In the genomic region with DNA sequence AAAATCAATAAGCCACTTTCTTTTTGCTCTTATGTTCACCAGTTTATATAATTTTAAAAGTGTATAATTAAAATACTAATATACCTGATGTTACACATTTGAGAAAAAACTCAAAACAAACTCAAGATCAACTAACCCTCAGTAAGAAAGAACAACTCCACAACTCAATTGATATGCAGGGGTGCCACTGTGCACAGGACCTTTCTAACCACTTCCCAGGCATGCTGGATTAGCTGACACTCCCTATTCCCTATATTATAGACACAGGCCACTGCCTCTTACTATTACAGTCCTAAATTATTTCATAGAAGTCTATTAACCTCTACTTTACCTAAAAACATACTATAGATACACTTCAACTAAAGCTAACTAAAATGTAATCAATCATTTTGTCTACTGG, we compare ENCODE assay signal across 1 cellular context.
TF ChIP-seq lines count a peak whose summit lies in the region.

No MANE protein-coding gene starts in this region.

TF ChIP-seq in GM23338, 12 proteins besides CTCF, POLR2A, EP300 and RAD21 (continued from another document):
- TF ChIP-seq, protein P1, sequence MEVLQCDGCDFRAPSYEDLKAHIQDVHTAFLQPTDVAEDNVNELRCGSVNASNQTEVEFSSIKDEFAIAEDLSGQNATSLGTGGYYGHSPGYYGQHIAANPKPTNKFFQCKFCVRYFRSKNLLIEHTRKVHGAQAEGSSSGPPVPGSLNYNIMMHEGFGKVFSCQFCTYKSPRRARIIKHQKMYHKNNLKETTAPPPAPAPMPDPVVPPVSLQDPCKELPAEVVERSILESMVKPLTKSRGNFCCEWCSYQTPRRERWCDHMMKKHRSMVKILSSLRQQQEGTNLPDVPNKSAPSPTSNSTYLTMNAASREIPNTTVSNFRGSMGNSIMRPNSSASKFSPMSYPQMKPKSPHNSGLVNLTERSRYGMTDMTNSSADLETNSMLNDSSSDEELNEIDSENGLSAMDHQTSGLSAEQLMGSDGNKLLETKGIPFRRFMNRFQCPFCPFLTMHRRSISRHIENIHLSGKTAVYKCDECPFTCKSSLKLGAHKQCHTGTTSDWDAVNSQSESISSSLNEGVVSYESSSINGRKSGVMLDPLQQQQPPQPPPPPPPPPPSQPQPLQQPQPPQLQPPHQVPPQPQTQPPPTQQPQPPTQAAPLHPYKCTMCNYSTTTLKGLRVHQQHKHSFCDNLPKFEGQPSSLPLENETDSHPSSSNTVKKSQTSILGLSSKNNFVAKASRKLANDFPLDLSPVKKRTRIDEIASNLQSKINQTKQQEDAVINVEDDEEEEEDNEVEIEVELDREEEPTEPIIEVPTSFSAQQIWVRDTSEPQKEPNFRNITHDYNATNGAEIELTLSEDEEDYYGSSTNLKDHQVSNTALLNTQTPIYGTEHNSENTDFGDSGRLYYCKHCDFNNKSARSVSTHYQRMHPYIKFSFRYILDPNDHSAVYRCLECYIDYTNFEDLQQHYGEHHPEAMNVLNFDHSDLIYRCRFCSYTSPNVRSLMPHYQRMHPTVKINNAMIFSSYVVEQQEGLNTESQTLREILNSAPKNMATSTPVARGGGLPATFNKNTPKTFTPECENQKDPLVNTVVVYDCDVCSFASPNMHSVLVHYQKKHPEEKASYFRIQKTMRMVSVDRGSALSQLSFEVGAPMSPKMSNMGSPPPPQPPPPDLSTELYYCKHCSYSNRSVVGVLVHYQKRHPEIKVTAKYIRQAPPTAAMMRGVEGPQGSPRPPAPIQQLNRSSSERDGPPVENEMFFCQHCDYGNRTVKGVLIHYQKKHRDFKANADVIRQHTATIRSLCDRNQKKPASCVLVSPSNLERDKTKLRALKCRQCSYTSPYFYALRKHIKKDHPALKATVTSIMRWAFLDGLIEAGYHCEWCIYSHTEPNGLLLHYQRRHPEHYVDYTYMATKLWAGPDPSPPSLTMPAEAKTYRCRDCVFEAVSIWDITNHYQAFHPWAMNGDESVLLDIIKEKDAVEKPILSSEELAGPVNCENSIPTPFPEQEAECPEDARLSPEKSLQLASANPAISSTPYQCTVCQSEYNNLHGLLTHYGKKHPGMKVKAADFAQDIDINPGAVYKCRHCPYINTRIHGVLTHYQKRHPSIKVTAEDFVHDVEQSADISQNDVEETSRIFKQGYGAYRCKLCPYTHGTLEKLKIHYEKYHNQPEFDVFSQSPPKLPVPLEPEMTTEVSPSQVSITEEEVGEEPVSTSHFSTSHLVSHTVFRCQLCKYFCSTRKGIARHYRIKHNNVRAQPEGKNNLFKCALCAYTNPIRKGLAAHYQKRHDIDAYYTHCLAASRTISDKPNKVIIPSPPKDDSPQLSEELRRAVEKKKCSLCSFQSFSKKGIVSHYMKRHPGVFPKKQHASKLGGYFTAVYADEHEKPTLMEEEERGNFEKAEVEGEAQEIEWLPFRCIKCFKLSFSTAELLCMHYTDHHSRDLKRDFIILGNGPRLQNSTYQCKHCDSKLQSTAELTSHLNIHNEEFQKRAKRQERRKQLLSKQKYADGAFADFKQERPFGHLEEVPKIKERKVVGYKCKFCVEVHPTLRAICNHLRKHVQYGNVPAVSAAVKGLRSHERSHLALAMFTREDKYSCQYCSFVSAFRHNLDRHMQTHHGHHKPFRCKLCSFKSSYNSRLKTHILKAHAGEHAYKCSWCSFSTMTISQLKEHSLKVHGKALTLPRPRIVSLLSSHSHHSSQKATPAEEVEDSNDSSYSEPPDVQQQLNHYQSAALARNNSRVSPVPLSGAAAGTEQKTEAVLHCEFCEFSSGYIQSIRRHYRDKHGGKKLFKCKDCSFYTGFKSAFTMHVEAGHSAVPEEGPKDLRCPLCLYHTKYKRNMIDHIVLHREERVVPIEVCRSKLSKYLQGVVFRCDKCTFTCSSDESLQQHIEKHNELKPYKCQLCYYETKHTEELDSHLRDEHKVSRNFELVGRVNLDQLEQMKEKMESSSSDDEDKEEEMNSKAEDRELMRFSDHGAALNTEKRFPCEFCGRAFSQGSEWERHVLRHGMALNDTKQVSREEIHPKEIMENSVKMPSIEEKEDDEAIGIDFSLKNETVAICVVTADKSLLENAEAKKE (CRISPR knock-in tag; IDR thresholded peaks at IDR 0.05): no peak
- no peak for TF ChIP-seq CREB1 (CRISPR knock-in tag; IDR thresholded peaks at IDR 0.05; ENCODE audit: low read depth)
- TF ChIP-seq, protein P2, sequence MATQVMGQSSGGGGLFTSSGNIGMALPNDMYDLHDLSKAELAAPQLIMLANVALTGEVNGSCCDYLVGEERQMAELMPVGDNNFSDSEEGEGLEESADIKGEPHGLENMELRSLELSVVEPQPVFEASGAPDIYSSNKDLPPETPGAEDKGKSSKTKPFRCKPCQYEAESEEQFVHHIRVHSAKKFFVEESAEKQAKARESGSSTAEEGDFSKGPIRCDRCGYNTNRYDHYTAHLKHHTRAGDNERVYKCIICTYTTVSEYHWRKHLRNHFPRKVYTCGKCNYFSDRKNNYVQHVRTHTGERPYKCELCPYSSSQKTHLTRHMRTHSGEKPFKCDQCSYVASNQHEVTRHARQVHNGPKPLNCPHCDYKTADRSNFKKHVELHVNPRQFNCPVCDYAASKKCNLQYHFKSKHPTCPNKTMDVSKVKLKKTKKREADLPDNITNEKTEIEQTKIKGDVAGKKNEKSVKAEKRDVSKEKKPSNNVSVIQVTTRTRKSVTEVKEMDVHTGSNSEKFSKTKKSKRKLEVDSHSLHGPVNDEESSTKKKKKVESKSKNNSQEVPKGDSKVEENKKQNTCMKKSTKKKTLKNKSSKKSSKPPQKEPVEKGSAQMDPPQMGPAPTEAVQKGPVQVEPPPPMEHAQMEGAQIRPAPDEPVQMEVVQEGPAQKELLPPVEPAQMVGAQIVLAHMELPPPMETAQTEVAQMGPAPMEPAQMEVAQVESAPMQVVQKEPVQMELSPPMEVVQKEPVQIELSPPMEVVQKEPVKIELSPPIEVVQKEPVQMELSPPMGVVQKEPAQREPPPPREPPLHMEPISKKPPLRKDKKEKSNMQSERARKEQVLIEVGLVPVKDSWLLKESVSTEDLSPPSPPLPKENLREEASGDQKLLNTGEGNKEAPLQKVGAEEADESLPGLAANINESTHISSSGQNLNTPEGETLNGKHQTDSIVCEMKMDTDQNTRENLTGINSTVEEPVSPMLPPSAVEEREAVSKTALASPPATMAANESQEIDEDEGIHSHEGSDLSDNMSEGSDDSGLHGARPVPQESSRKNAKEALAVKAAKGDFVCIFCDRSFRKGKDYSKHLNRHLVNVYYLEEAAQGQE (IDR thresholded peaks at IDR 0.05; ENCODE audit: unreplicated experiment): no peak
